Comparison of ENCODE assay signal across 1 cellular context in genomic region chr21:44535963-44536362, GRCh38.
TF ChIP-seq lines count a peak whose summit lies in the region.

No MANE protein-coding gene starts in this region.

TF ChIP-seq in WTC11, 78 proteins besides CTCF, POLR2A, EP300 and RAD21 (continued from another document):
- no peak for TF ChIP-seq AFF4 (CRISPR knock-in tag; IDR thresholded peaks at IDR 0.05; ENCODE audit: borderline replicate concordance)
- TF ChIP-seq CDX4 (CRISPR knock-in tag; IDR thresholded peaks at IDR 0.05; ENCODE audit: borderline replicate concordance), result no peak
- TF ChIP-seq ZNF671 (CRISPR knock-in tag; IDR thresholded peaks at IDR 0.05), result no peak
- no peak for TF ChIP-seq GTF2I (CRISPR knock-in tag; conservative IDR thresholded peaks at IDR 0.05)
- TF ChIP-seq SOX15 (CRISPR knock-in tag; IDR thresholded peaks at IDR 0.05), result no peak
- TF ChIP-seq ZNF138 (CRISPR knock-in tag; conservative IDR thresholded peaks at IDR 0.05), result no peak
- TF ChIP-seq ETV6 (CRISPR knock-in tag; IDR thresholded peaks at IDR 0.05), result no peak
- TF ChIP-seq RORB (CRISPR knock-in tag; IDR thresholded peaks at IDR 0.05), result no peak
- no peak for TF ChIP-seq JUN (CRISPR knock-in tag; IDR thresholded peaks at IDR 0.05)
- no peak for TF ChIP-seq SP1 (CRISPR knock-in tag; conservative IDR thresholded peaks at IDR 0.05)
